Comparison of ENCODE assay signal across 27 cellular contexts in genomic region chr10:8726087-8726486, GRCh38.
"Had no signal": no experiment of that assay in that cellular context is flagged by ENCODE, and none has a peak within 500 bp of the region (broad histone marks: within the 10 kb centered on the region; RNA-seq: fewer than 3 reads in every experiment).

No MANE protein-coding gene starts in this region.

- ATAC-seq: esophagus mucosa; heart right ventricle; left cardiac atrium; naive thymus-derived CD4-positive, alpha-beta T cell; psoas muscle; stimulated activated naive B cell treated with anti-CD40 and anti-IgM and Interleukin-4, amounts not matched to agents 10 μg/mL and 1 μg/mL and 100 μg/mL, for 72 hours; T-cell; upper lobe of right lung had no signal

- H3K4me1 Mint-ChIP-seq: naive thymus-derived CD4-positive, alpha-beta T cell; neural crest cell; stimulated activated naive B cell treated with anti-CD40 and anti-IgM and Interleukin-4, amounts not matched to agents 10 μg/mL and 1 μg/mL and 100 μg/mL, for 72 hours; T-cell had no signal

- H3K27me3 Mint-ChIP-seq: stimulated activated naive B cell treated with anti-CD40 and anti-IgM and Interleukin-4, amounts not matched to agents 10 μg/mL and 1 μg/mL and 100 μg/mL, for 72 hours had no signal

- H3K4me1 ChIP-seq: breast epithelium, heart right ventricle, parathyroid adenoma, psoas muscle, right atrium auricular region, stomach, thyroid gland, upper lobe of right lung had no signal

- H2AFZ ChIP-seq: parathyroid adenoma had no signal

- H3K4me3 Mint-ChIP-seq: activated CD4-positive, alpha-beta memory T cell treated with anti-CD3 and anti-CD28 coated beads for 36 hours; naive thymus-derived CD4-positive, alpha-beta T cell; neural crest cell; stimulated activated naive B cell treated with anti-CD40 and anti-IgM and Interleukin-4, amounts not matched to agents 10 μg/mL and 1 μg/mL and 100 μg/mL, for 72 hours; T-cell had no signal

- H3K36me3 Mint-ChIP-seq: stimulated activated naive B cell treated with anti-CD40 and anti-IgM and Interleukin-4, amounts not matched to agents 10 μg/mL and 1 μg/mL and 100 μg/mL, for 72 hours had no signal

- H3K27ac Mint-ChIP-seq: activated CD4-positive, alpha-beta memory T cell treated with anti-CD3 and anti-CD28 coated beads for 36 hours; naive thymus-derived CD4-positive, alpha-beta T cell; stimulated activated naive B cell treated with anti-CD40 and anti-IgM and Interleukin-4, amounts not matched to agents 10 μg/mL and 1 μg/mL and 100 μg/mL, for 72 hours; T-cell had no signal

- H3K27me3 ChIP-seq: breast epithelium, stomach, thyroid gland, upper lobe of right lung had no signal

- H3K36me3 ChIP-seq: breast epithelium, heart right ventricle, right atrium auricular region, stomach, thyroid gland, upper lobe of right lung had no signal

- DNase-seq: activated CD4-positive, alpha-beta memory T cell treated with anti-CD3 and anti-CD28 coated beads for 36 hours; activated CD4-positive, alpha-beta T cell treated with anti-CD3 and anti-CD28 coated beads for 4 hours; activated CD8-positive, alpha-beta memory T cell treated with anti-CD3 and anti-CD28 coated beads, Interleukin-2, amount 50 U/mL, for 4 hours; activated gamma-delta T cell treated with Interleukin-2 at 50 U/mL for 16 hours; activated naive CD4-positive, alpha-beta T cell treated with anti-CD3 and anti-CD28 coated beads, Interleukin-2, amount 50 U/mL, for 16 hours; activated T-cell treated with anti-CD3 and anti-CD28 coated beads, Interleukin-2, amount 50 U/mL, for 1 hour; central memory CD4-positive, alpha-beta T cell; foreskin fibroblast; heart right ventricle; left cardiac atrium; midbrain; naive thymus-derived CD4-positive, alpha-beta T cell; nucleus accumbens; psoas muscle; stimulated activated CD4-positive, alpha-beta T cell treated with anti-CD3 and anti-CD28 coated beads, Interleukin-15, amount 100 ng/mL, for 24 hours; stimulated activated CD4-positive, alpha-beta T cell treated with anti-CD3 and anti-CD28 coated beads, Interleukin-2, amount 100 ng/mL, for 24 hours; stimulated activated naive B cell treated with anti-CD40 and anti-IgM and Interleukin-4, amounts not matched to agents 10 μg/mL and 1 μg/mL and 100 μg/mL, for 72 hours; stomach; T-cell; thyroid gland; upper lobe of right lung had no signal

- H3K79me2 ChIP-seq: parathyroid adenoma had no signal

- H3K4me3 ChIP-seq: breast epithelium, heart right ventricle, psoas muscle, right atrium auricular region, stomach, thyroid gland, upper lobe of right lung had no signal

- H3K9ac ChIP-seq: parathyroid adenoma had no signal

- H3K27ac ChIP-seq: breast epithelium, heart right ventricle, parathyroid adenoma, psoas muscle, right atrium auricular region, stomach, thyroid gland, upper lobe of right lung, VCaP had no signal

- H3K9me3 ChIP-seq: breast epithelium, psoas muscle, thyroid gland, upper lobe of right lung had no signal
